Comparison of ENCODE assay signal across 9 cellular contexts in genomic region chr19:16540948-16541347, GRCh38. TPM values are rescaled to one million over a fixed set of nuclear protein-coding genes. Genes with fewer than 3 reads are reported as not detected.
A peak's percentile ranks its signal among the peaks of the same experiment; 100 is the strongest.
DNase-seq lines count a peak whose midpoint lies in the region; ATAC-seq and TF ChIP-seq lines count a peak whose summit lies in the region.
"Had no signal": no experiment of that assay in that cellular context is flagged by ENCODE, and none has a peak within 500 bp of the region (broad histone marks: within the 10 kb centered on the region; RNA-seq: fewer than 3 reads in every experiment).

No MANE protein-coding gene starts in this region.

- peak overlapping the region; percentile 89 for H3K9ac ChIP-seq in SU-DHL-6 (ENCODE audit: low read length)

- H3F3A ChIP-seq in SU-DHL-6 (ENCODE audit: insufficient read depth): peaks cover 21% of the 10 kb centered on the region

- H2AFZ ChIP-seq in SU-DHL-6 (ENCODE audit: low read depth, low read length, severe bottlenecking): no peak overlapping the region

- H3K4me3 ChIP-seq in GM12864 (ENCODE audit: low read depth, low read length) (peak overlapping the region; percentile 77), SU-DHL-6 (ENCODE audit: insufficient read depth, low read length, poor library complexity, severe bottlenecking) (peak overlapping the region; percentile 92), fibroblast of the aortic adventitia (ENCODE audit: low read depth, low read length) (peak overlapping the region; percentile 93), sigmoid colon (peak overlapping the region in 3 of 4 donors; percentile 75 to 86 (median 80))

- no peaks in the 10 kb centered on the region for H3K9me3 ChIP-seq in SU-DHL-6 (ENCODE audit: insufficient read depth, low read length)
- H3K9me3 ChIP-seq in sigmoid colon: no peaks in the 10 kb centered on the region

- peak overlapping the region; percentile 81 for H3K4me2 ChIP-seq in SU-DHL-6 (ENCODE audit: low read depth, low read length, poor library complexity, severe bottlenecking)

- H4K20me1 ChIP-seq in SU-DHL-6 (ENCODE audit: low read depth, low read length): peaks cover 15% of the 10 kb centered on the region; the same call in 1 of the 2 replicates

- no peak for ATAC-seq in GM18909 (IDR thresholded peaks at IDR 0.05; ENCODE audit: poor library complexity, unreplicated experiment)
- ATAC-seq in GM21360 (IDR thresholded peaks at IDR 0.05; ENCODE audit: unreplicated experiment): no peak
- no peak for ATAC-seq in GM19395 (IDR thresholded peaks at IDR 0.05; ENCODE audit: unreplicated experiment)

- DNase-seq in GM12864 (ENCODE audit: low read depth) (no peak), fibroblast of the aortic adventitia (ENCODE audit: low read depth) (no peak), sigmoid colon (no peak), MV-4-11 (lab: John Stamatoyannopoulos, UW) (no peak)
- DNase-seq: cerebellar nuclear complex had no signal

- no peak for TF ChIP-seq POLR2A in sigmoid colon (IDR thresholded peaks at IDR 0.05)

- peaks cover 0 to 65% (median 49%) of the 10 kb centered on the region in 4 donors for H3K4me1 ChIP-seq in sigmoid colon

- peaks cover 6% of the 10 kb centered on the region for H3K36me3 ChIP-seq in SU-DHL-6 (ENCODE audit: low read length)
- H3K36me3 ChIP-seq in sigmoid colon: peaks cover 0 to 39% (median 2%) of the 10 kb centered on the region in 4 donors

- WGBS in sigmoid colon, 2 donors: 80 to 87% methylated on average over 12 of the region's 12 CpGs

- intact Hi-C loops in sigmoid colon (cut with DNase I): no loop called here

- H3K27ac ChIP-seq in SU-DHL-6 (ENCODE audit: low read depth, low read length): no peak overlapping the region
- peak overlapping the region in 1 of 4 donors; percentile 86 for H3K27ac ChIP-seq in sigmoid colon

- H3K79me2 ChIP-seq in SU-DHL-6 (ENCODE audit: insufficient read depth, low read length): peaks cover 90% of the 10 kb centered on the region

- no peak for TF ChIP-seq EP300 in sigmoid colon (IDR thresholded peaks at IDR 0.05)

- H3K9me2 ChIP-seq in SU-DHL-6 (replicated peaks; ENCODE audit: insufficient read depth, low read length): no peaks in the 10 kb centered on the region

- no peaks in the 10 kb centered on the region for H3K27me3 ChIP-seq in SU-DHL-6 (ENCODE audit: low read length)
- no peaks in the 10 kb centered on the region for H3K27me3 ChIP-seq in sigmoid colon

- TF ChIP-seq CTCF in GM12864 (IDR thresholded peaks at IDR 0.05; ENCODE audit: low read depth, low read length, missing control alignments): no peak
- no peak for TF ChIP-seq CTCF in SU-DHL-6 (IDR thresholded peaks at IDR 0.05; ENCODE audit: insufficient read depth, low read length, poor library complexity, severe bottlenecking)
- no peak for TF ChIP-seq CTCF in fibroblast of the aortic adventitia (IDR thresholded peaks at IDR 0.05; ENCODE audit: insufficient read depth, low read length)
- TF ChIP-seq CTCF in sigmoid colon (IDR thresholded peaks at IDR 0.05): no peak

RNA-seq across cellular contexts. Expression of gene CHERP, which starts 1.3 kb away (rescaled TPM):
- total RNA-seq in fibroblast of the aortic adventitia (ENCODE audit: low replicate concordance) (5.6 and 8.0 TPM in 2 replicates), sigmoid colon (1 to 10 TPM; 5.6 to 8.6 (median 6.6) TPM)
- 10 to 100 TPM in 2 of 3 donors, 1 to 10 TPM in 1; 9.5 to 32.7 (median 14.4) TPM for polyA plus RNA-seq in sigmoid colon

RNA-seq across cellular contexts. Expression of gene SLC35E1, which starts 31.3 kb away (rescaled TPM):
- 30.4 and 32.0 TPM in 2 replicates for total RNA-seq in fibroblast of the aortic adventitia (ENCODE audit: low replicate concordance)
- total RNA-seq in sigmoid colon: 10 to 100 TPM; 20.3 to 27.4 (median 23.1) TPM
- polyA plus RNA-seq in sigmoid colon: 10 to 100 TPM in 2 of 3 donors, 1 to 10 TPM in 1; 9.7 to 26.6 (median 10.8) TPM

RNA-seq across cellular contexts. Expression of gene C19orf44, which starts 44.8 kb away (rescaled TPM):
- total RNA-seq in fibroblast of the aortic adventitia (ENCODE audit: low replicate concordance) (7.5 and 7.9 TPM in 2 replicates), sigmoid colon (1 to 10 TPM; 3.8 to 10.0 (median 5.7) TPM)
- 1 to 10 TPM; 1.8 to 3.8 (median 1.8) TPM for polyA plus RNA-seq in sigmoid colon

RNA-seq across cellular contexts. Expression of gene CALR3, which starts 45.0 kb away (rescaled TPM):
- total RNA-seq in fibroblast of the aortic adventitia (ENCODE audit: low replicate concordance) (not detected in 2 replicates), sigmoid colon (not detected)
- polyA plus RNA-seq in sigmoid colon: not detected
